9 cellular contexts compared by ENCODE assay signal in the genomic region with DNA sequence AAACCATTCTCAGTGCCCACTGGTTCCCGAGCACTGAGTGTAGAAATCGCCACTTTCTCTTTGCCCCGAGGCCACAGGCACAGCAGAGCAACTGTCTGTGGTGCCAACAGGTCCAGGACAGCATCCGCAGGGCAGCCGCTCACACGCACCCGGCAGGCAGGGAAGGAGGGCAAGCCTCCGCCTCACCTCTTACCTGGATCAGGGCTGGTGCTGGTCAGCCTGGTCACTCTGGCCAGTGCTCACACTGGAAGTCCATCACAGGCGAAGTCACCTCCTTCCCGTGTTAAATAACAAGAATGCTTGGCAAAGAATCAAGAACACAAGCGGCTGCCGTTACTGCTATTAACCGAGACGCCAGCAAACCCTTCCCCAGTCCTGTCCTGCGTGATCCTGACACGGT. TPM values are rescaled to one million over a fixed set of nuclear protein-coding genes. Genes with fewer than 3 reads are reported as not detected.
DNase-seq lines count a peak whose midpoint lies in the region; ATAC-seq and TF ChIP-seq lines count a peak whose summit lies in the region.
"Had no signal": no experiment of that assay in that cellular context is flagged by ENCODE, and none has a peak within 500 bp of the region (broad histone marks: within the 10 kb centered on the region; RNA-seq: fewer than 3 reads in every experiment).

No MANE protein-coding gene starts in this region.

- peak overlapping the region; percentile 86 to 97 (median 95) for H3K27ac Mint-ChIP-seq in CD4-positive, CD25-positive, alpha-beta regulatory T cell
- H3K27ac Mint-ChIP-seq in nephron progenitor cell = peak overlapping the region; percentile 52

- peak overlapping the region; percentile 68 for H3K27ac ChIP-seq in CD4-positive, CD25-positive, alpha-beta regulatory T cell (ENCODE audit: insufficient read depth, low read length, poor library complexity, severe bottlenecking)
- H3K27ac ChIP-seq in ectodermal cell (ENCODE audit: insufficient read depth, low read depth, low read length, poor library complexity, severe bottlenecking) = peak overlapping the region; percentile 17

- peaks cover 9% of the 10 kb centered on the region for H3K27me3 Mint-ChIP-seq in CD4-positive, CD25-positive, alpha-beta regulatory T cell
- peaks cover 8% of the 10 kb centered on the region for H3K27me3 Mint-ChIP-seq in nephron progenitor cell (ENCODE audit: low read depth, poor library complexity)

- H3K36me3 Mint-ChIP-seq in CD4-positive, CD25-positive, alpha-beta regulatory T cell = peaks cover 26% of the 10 kb centered on the region
- H3K36me3 Mint-ChIP-seq in nephron progenitor cell (ENCODE audit: low read depth) = peaks cover 36% of the 10 kb centered on the region

- H3F3A ChIP-seq in Loucy (ENCODE audit: low read depth) = no peaks in the 10 kb centered on the region

- peak overlapping the region; percentile 87 for H3K4me3 ChIP-seq in CD4-positive, CD25-positive, alpha-beta regulatory T cell (ENCODE audit: low read depth, low read length)
- peak overlapping the region; percentile 85 for H3K4me3 ChIP-seq in Loucy (ENCODE audit: low read length, poor library complexity, severe bottlenecking)
- H3K4me3 ChIP-seq in ectodermal cell (ENCODE audit: insufficient read depth, low read depth, low read length) = peak overlapping the region; percentile 97

- no peak overlapping the region for H2AFZ ChIP-seq in Loucy (ENCODE audit: low read length)

- H3K36me3 ChIP-seq in CD4-positive, CD25-positive, alpha-beta regulatory T cell (ENCODE audit: control insufficient read depth, insufficient read depth, low read length) = peaks cover 38% of the 10 kb centered on the region
- H3K36me3 ChIP-seq in Loucy (ENCODE audit: insufficient read depth, low read length) = peaks cover 31% of the 10 kb centered on the region; the same call in 1 of the 2 replicates
- peaks cover 30% of the 10 kb centered on the region for H3K36me3 ChIP-seq in ectodermal cell (ENCODE audit: control insufficient read depth, insufficient read depth, low read length)

- H3K4me2 ChIP-seq in Loucy (ENCODE audit: low read depth, low read length, poor library complexity, severe bottlenecking) = peak overlapping the region; percentile 92

- peak overlapping the region; percentile 95 for H3K9ac ChIP-seq in Loucy (ENCODE audit: low read depth, low read length, poor library complexity, severe bottlenecking)

- peaks cover 52% of the 10 kb centered on the region for H3K79me2 ChIP-seq in Loucy (ENCODE audit: insufficient read depth, low read length)

- no peaks in the 10 kb centered on the region for H3K9me3 ChIP-seq in CD4-positive, CD25-positive, alpha-beta regulatory T cell (ENCODE audit: control insufficient read depth in 2 of 2, low read length in 2 of 2)
- H3K9me3 ChIP-seq in Loucy (ENCODE audit: insufficient read depth, low read depth, low read length) (no peaks in the 10 kb centered on the region), ectodermal cell (ENCODE audit: control insufficient read depth, low read length) (no peaks in the 10 kb centered on the region)

- no peaks in the 10 kb centered on the region for H3K27me3 ChIP-seq in CD4-positive, CD25-positive, alpha-beta regulatory T cell (ENCODE audit: control insufficient read depth, insufficient read depth, low read length)
- H3K27me3 ChIP-seq in Loucy (ENCODE audit: insufficient read depth, low read length, poor library complexity, severe bottlenecking) (no peaks in the 10 kb centered on the region), ectodermal cell (ENCODE audit: control insufficient read depth, insufficient read depth, low read length, poor library complexity, severe bottlenecking) (peaks cover 17% of the 10 kb centered on the region)

- ATAC-seq in CD4-positive, CD25-positive, alpha-beta regulatory T cell (ENCODE audit: low read depth in 2 of 2) = no peak

- 89 to 90% methylated on average over 16 of the region's 16 CpGs for WGBS in ectodermal cell, 2 experiments

- H3K9me2 ChIP-seq in Loucy (replicated peaks; ENCODE audit: low read depth, low read length) = no peaks in the 10 kb centered on the region

- H3K4me1 Mint-ChIP-seq in CD4-positive, CD25-positive, alpha-beta regulatory T cell = peaks cover 6 to 41% (median 11%) of the 10 kb centered on the region in 4 donors
- peaks cover 37% of the 10 kb centered on the region for H3K4me1 Mint-ChIP-seq in nephron progenitor cell

- TF ChIP-seq CTCF in Loucy (conservative IDR thresholded peaks at IDR 0.05; ENCODE audit: low read length) = no peak
- TF ChIP-seq CTCF in nephron progenitor cell (IDR thresholded peaks at IDR 0.05) = no peak

- H3K9me3 Mint-ChIP-seq in CD4-positive, CD25-positive, alpha-beta regulatory T cell = peaks cover 0 to 3% (median 0%) of the 10 kb centered on the region in 7 donors
- H3K9me3 Mint-ChIP-seq in nephron progenitor cell = no peaks in the 10 kb centered on the region

- peak overlapping the region; percentile 96 to 97 (median 96) for H3K4me3 Mint-ChIP-seq in CD4-positive, CD25-positive, alpha-beta regulatory T cell
- H3K4me3 Mint-ChIP-seq in nephron progenitor cell = peak overlapping the region; percentile 98

- H3K4me1 ChIP-seq in CD4-positive, CD25-positive, alpha-beta regulatory T cell (ENCODE audit: control insufficient read depth, insufficient read depth, low read length, poor library complexity, severe bottlenecking) = peaks cover 35% of the 10 kb centered on the region
- H3K4me1 ChIP-seq in Loucy (ENCODE audit: insufficient read depth, low read length, poor library complexity, severe bottlenecking) (peaks cover 25% of the 10 kb centered on the region), ectodermal cell (ENCODE audit: control insufficient read depth, insufficient read depth, low read length) (peaks cover 20% of the 10 kb centered on the region)

- peaks cover 44% of the 10 kb centered on the region for H4K20me1 ChIP-seq in Loucy (ENCODE audit: insufficient read depth, low read length, poor library complexity, severe bottlenecking)

- DNase-seq in CD4-positive, CD25-positive, alpha-beta regulatory T cell = no peak
- DNase-seq in nephron progenitor cell (no peak), NCI-H2029 (lab: John Stamatoyannopoulos, UW) (no peak), activated gamma-delta T cell treated with Interleukin-2 at 50 U/mL for 16 hours (no peak), D341Med (ENCODE audit: low spot score) (no peak), DMS 273 treated with DMSO at 0.1 percent for 48 hours (lab: John Stamatoyannopoulos, UW) (no peak)
- DNase-seq: retina had no signal

RNA-seq across cellular contexts. Expression of a gene that starts 13.7 kb away (rescaled TPM):
- 1.3 TPM for total RNA-seq in CD4-positive, CD25-positive, alpha-beta regulatory T cell
- polyA plus RNA-seq in CD4-positive, CD25-positive, alpha-beta regulatory T cell = under 1 TPM in 1 of 4 donors, not detected in 3; 0.16 TPM
- polyA plus RNA-seq in ectodermal cell (2013, experiment 1 of 4) = 46.1 TPM
- 45.1 TPM for polyA plus RNA-seq in ectodermal cell (2013, experiment 2 of 4)
- 50.2 TPM for polyA plus RNA-seq in ectodermal cell (2013, experiment 3 of 4)
- polyA plus RNA-seq in ectodermal cell (2013, experiment 4 of 4) = 54.6 TPM

RNA-seq across cellular contexts. Expression of a gene that starts 16.6 kb away (rescaled TPM):
- total RNA-seq in CD4-positive, CD25-positive, alpha-beta regulatory T cell = 0.30 TPM
- polyA plus RNA-seq in CD4-positive, CD25-positive, alpha-beta regulatory T cell = 1 to 10 TPM; 1.6 to 3.9 (median 3.0) TPM
- not detected for polyA plus RNA-seq in ectodermal cell (2013, experiment 1 of 4)
- not detected for polyA plus RNA-seq in ectodermal cell (2013, experiment 2 of 4)
- not detected for polyA plus RNA-seq in ectodermal cell (2013, experiment 3 of 4)
- polyA plus RNA-seq in ectodermal cell (2013, experiment 4 of 4) = not detected

RNA-seq across cellular contexts. Expression of a gene that starts 22.2 kb away (rescaled TPM):
- total RNA-seq in CD4-positive, CD25-positive, alpha-beta regulatory T cell = not detected
- polyA plus RNA-seq in CD4-positive, CD25-positive, alpha-beta regulatory T cell = not detected
- not detected for polyA plus RNA-seq in ectodermal cell (2013, experiment 1 of 4)
- polyA plus RNA-seq in ectodermal cell (2013, experiment 2 of 4) = not detected
- polyA plus RNA-seq in ectodermal cell (2013, experiment 3 of 4) = not detected
- not detected for polyA plus RNA-seq in ectodermal cell (2013, experiment 4 of 4)

RNA-seq across cellular contexts. Expression of a gene that starts 31.9 kb away (rescaled TPM):
- total RNA-seq in CD4-positive, CD25-positive, alpha-beta regulatory T cell = not detected
- not detected for polyA plus RNA-seq in CD4-positive, CD25-positive, alpha-beta regulatory T cell
- not detected for polyA plus RNA-seq in ectodermal cell (2013, experiment 1 of 4)
- not detected for polyA plus RNA-seq in ectodermal cell (2013, experiment 2 of 4)
- not detected for polyA plus RNA-seq in ectodermal cell (2013, experiment 3 of 4)
- polyA plus RNA-seq in ectodermal cell (2013, experiment 4 of 4) = not detected

RNA-seq across cellular contexts. Expression of a gene that starts 38.2 kb away (rescaled TPM):
- not detected for total RNA-seq in CD4-positive, CD25-positive, alpha-beta regulatory T cell
- not detected for polyA plus RNA-seq in CD4-positive, CD25-positive, alpha-beta regulatory T cell
- polyA plus RNA-seq in ectodermal cell (2013, experiment 1 of 4) = not detected
- polyA plus RNA-seq in ectodermal cell (2013, experiment 2 of 4) = 0.09 TPM
- not detected for polyA plus RNA-seq in ectodermal cell (2013, experiment 3 of 4)
- polyA plus RNA-seq in ectodermal cell (2013, experiment 4 of 4) = 0.24 TPM
